1 cellular context compared by ENCODE assay signal in genomic region chr20:25032478-25033183, GRCh38.
TF ChIP-seq lines count a peak whose summit lies in the region.

No MANE protein-coding gene starts in this region.

TF ChIP-seq in HepG2, 621 proteins besides CTCF, POLR2A, EP300 and RAD21 (continued from another document and continues in another):
- TF ChIP-seq CREB3 (CRISPR knock-in tag; IDR thresholded peaks at IDR 0.05) (peak; percentile 61; the same call in 1 of the 2 replicates), TCF12 (IDR thresholded peaks at IDR 0.05) (no peak), TCF12 (CRISPR knock-in tag; IDR thresholded peaks at IDR 0.05) (no peak), KDM3A (CRISPR knock-in tag; IDR thresholded peaks at IDR 0.05; ENCODE audit: low read depth) (peak; percentile 67; the same call in 1 of the 2 replicates), ARID5B (CRISPR knock-in tag; IDR thresholded peaks at IDR 0.05) (peak; percentile 85), ZNF12 (CRISPR knock-in tag; IDR thresholded peaks at IDR 0.05) (0 out of 2 replicates have a peak, but pooled peaks have one; percentile 24), MYC (CRISPR knock-in tag; IDR thresholded peaks at IDR 0.05; ENCODE audit: borderline replicate concordance) (peak; percentile 62; the same call in 1 of the 2 replicates), LCORL (IDR thresholded peaks at IDR 0.05) (no peak), LCORL (CRISPR knock-in tag; IDR thresholded peaks at IDR 0.05) (0 out of 2 replicates have a peak, but pooled peaks have one; percentile 44), MEF2D (CRISPR knock-in tag; IDR thresholded peaks at IDR 0.05) (no peak), RBFOX2 (IDR thresholded peaks at IDR 0.05; ENCODE audit: low read depth, low read length) (0 out of 2 replicates have a peak, but pooled peaks have one; percentile 37), HDAC1 (CRISPR knock-in tag; IDR thresholded peaks at IDR 0.05) (peak; percentile 61), SPEN (CRISPR knock-in tag; IDR thresholded peaks at IDR 0.05; ENCODE audit: low read depth) (no peak), TFDP2 (CRISPR knock-in tag; IDR thresholded peaks at IDR 0.05) (peak; percentile 34; the same call in 1 of the 2 replicates), KMT2A (CRISPR knock-in tag; IDR thresholded peaks at IDR 0.05) (peak; percentile 41; the same call in 1 of the 2 replicates), LRRFIP1 (CRISPR knock-in tag; conservative IDR thresholded peaks at IDR 0.05) (no peak), RCOR2 (CRISPR knock-in tag; IDR thresholded peaks at IDR 0.05) (peak; percentile 70), ZNF891 (CRISPR knock-in tag; IDR thresholded peaks at IDR 0.05) (peak; percentile 32), ZBTB49 (CRISPR knock-in tag; IDR thresholded peaks at IDR 0.05; ENCODE audit: borderline replicate concordance) (no peak; the same call in 1 of the 2 replicates), GABPB1 (CRISPR knock-in tag; IDR thresholded peaks at IDR 0.05) (peak; percentile 40; the same call in 1 of the 2 replicates), ARID3A (IDR thresholded peaks at IDR 0.05; ENCODE audit: low read depth, low read length) (0 out of 2 replicates have a peak, but pooled peaks have one; percentile 21), GATAD2A (CRISPR knock-in tag; IDR thresholded peaks at IDR 0.05) (peak; percentile 82), ZFYVE20 (CRISPR knock-in tag; IDR thresholded peaks at IDR 0.05; ENCODE audit: borderline replicate concordance, low read depth) (0 out of 2 replicates have a peak, but pooled peaks have one; percentile 25), TARDBP (CRISPR knock-in tag; IDR thresholded peaks at IDR 0.05) (no peak), ZNF276 (CRISPR knock-in tag; IDR thresholded peaks at IDR 0.05; ENCODE audit: low read depth) (no peak), ZNF639 (CRISPR knock-in tag; conservative IDR thresholded peaks at IDR 0.05) (0 out of 2 replicates have a peak, but pooled peaks have one; percentile 7), ZKSCAN8 (CRISPR knock-in tag; IDR thresholded peaks at IDR 0.05; ENCODE audit: borderline replicate concordance) (no peak), ZNF607 (CRISPR knock-in tag; IDR thresholded peaks at IDR 0.05; ENCODE audit: borderline replicate concordance) (no peak), NFAT5 (CRISPR knock-in tag; IDR thresholded peaks at IDR 0.05) (0 out of 2 replicates have a peak, but pooled peaks have one; percentile 72), RXRA (CRISPR knock-in tag; IDR thresholded peaks at IDR 0.05) (peak; percentile 30; the same call in 1 of the 2 replicates)
